Comparison of ENCODE assay signal across 13 cellular contexts in the genomic region with DNA sequence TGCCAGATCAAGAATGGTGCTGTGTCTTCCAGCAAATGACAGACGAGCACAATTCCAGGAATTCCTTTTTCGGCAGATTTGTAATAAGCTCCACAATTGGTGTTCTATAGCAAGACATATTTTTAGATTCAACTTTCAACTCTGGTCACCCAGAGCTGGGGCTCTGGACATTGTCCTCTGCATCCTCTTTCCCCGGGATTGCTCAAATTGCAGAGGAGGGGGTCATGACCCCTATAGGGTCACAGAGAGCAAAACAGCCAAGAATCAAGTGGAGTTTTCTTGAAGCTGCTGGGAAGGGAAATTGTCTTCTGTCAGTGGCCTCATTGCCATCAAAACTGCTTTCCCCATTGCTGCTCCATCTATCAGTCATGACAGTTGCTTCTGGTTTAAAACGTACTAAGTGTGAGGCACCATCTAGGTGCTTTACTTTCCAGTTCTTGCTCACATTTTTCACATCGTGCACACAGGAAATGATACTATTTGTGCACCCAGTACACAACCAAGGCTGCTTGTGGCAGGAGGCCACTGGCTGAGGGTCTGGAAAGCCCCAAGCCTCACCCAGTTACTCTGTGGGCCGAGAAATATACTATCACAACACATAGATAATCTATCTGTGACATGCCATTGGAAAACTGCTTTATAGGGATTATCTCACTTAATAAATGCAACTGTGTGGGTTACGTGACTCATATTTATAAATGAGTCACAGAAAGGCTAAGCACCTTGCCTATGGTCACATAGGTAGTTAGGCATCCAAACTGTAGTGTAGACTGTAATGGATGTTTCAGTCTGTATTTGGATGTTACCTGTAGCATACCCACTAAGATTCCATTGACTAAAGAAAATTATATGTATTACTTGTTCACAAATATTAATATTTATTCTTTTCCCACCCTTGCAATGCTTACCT.
DNase-seq lines count a peak whose midpoint lies in the region; ATAC-seq and TF ChIP-seq lines count a peak whose summit lies in the region.
"Had no signal": no experiment of that assay in that cellular context is flagged by ENCODE, and none has a peak within 500 bp of the region (broad histone marks: within the 10 kb centered on the region; RNA-seq: fewer than 3 reads in every experiment).

No MANE protein-coding gene starts in this region.

- peaks cover 15% of the 10 kb centered on the region for H3K27me3 Mint-ChIP-seq in activated T-cell treated with anti-CD3 and anti-CD28 coated beads, Interleukin-2, amount 50 U/mL, for 72 hours (ENCODE audit: low read depth)
- peaks cover 7 to 8% of the 10 kb centered on the region in 2 donors for H3K27me3 Mint-ChIP-seq in CD8-positive, alpha-beta memory T cell

- POLR2A ChIA-PET in CD8-positive, alpha-beta memory T cell (lab: Charles Lee): no interaction called here

- no peak overlapping the region for H3K27ac ChIP-seq in CD8-positive, alpha-beta memory T cell (ENCODE audit: low read depth, low read length)
- H3K27ac ChIP-seq: skin epidermis had no signal

- CTCF ChIA-PET in CD8-positive, alpha-beta memory T cell (lab: Charles Lee): no interaction called here

- H3K27ac Mint-ChIP-seq in activated T-cell treated with anti-CD3 and anti-CD28 coated beads, Interleukin-2, amount 50 U/mL, for 72 hours: no peak overlapping the region
- H3K27ac Mint-ChIP-seq in CD8-positive, alpha-beta memory T cell: no peak overlapping the region
- H3K27ac Mint-ChIP-seq: naive B cell, T-helper 17 cell had no signal

- H3K36me3 Mint-ChIP-seq in activated T-cell treated with anti-CD3 and anti-CD28 coated beads, Interleukin-2, amount 50 U/mL, for 72 hours (ENCODE audit: insufficient read depth in 2 of 2): no peaks in the 10 kb centered on the region
- no peaks in the 10 kb centered on the region for H3K36me3 Mint-ChIP-seq in CD8-positive, alpha-beta memory T cell

- peaks cover 10% of the 10 kb centered on the region for H3K4me1 Mint-ChIP-seq in activated T-cell treated with anti-CD3 and anti-CD28 coated beads, Interleukin-2, amount 50 U/mL, for 72 hours (ENCODE audit: low read depth)
- peaks cover 0 to 4% (median 0%) of the 10 kb centered on the region in 3 donors for H3K4me1 Mint-ChIP-seq in CD8-positive, alpha-beta memory T cell
- H3K4me1 Mint-ChIP-seq: central memory CD8-positive, alpha-beta T cell; naive B cell; T-helper 17 cell had no signal

- no peak for TF ChIP-seq CTCF in retinal pigment epithelial cell (conservative IDR thresholded peaks at IDR 0.05; ENCODE audit: low read depth, low read length)

- DNase-seq in activated T-cell treated with anti-CD3 and anti-CD28 coated beads, Interleukin-2, amount 50 U/mL, for 72 hours: peak; percentile 6 to 29
- no peak for DNase-seq in activated T-cell treated with anti-CD3 and anti-CD28 coated beads for 4 hours
- peak; percentile 11 for DNase-seq in retinal pigment epithelial cell (ENCODE audit: low read depth)
- no peak for DNase-seq in MG63
- DNase-seq in SIG-M5 treated with dmso at 0.1 percent for 504 hours (lab: John Stamatoyannopoulos, UW; ENCODE audit: unreplicated experiment): no peak
- no peak for DNase-seq in CD8-positive, alpha-beta memory T cell
- DNase-seq: naive B cell, NCI-H1417 treated with DMSO at 0.1 percent for 48 hours, T-helper 17 cell had no signal

- ATAC-seq in activated T-cell treated with anti-CD3 and anti-CD28 coated beads, Interleukin-2, amount 50 U/mL, for 72 hours (replicated peaks in 1 of 2): peak; percentile 91 to 96
- ATAC-seq in GM21619 (IDR thresholded peaks at IDR 0.05; ENCODE audit: unreplicated experiment) (peak; percentile 64), HG03565 (IDR thresholded peaks at IDR 0.05; ENCODE audit: unreplicated experiment) (peak; percentile 86)
- ATAC-seq: T-helper 17 cell had no signal

- H3K4me3 Mint-ChIP-seq in activated T-cell treated with anti-CD3 and anti-CD28 coated beads, Interleukin-2, amount 50 U/mL, for 72 hours: peak overlapping the region in 1 of 2 donors; percentile 31
- H3K4me3 Mint-ChIP-seq in CD8-positive, alpha-beta memory T cell: no peak overlapping the region
- H3K4me3 Mint-ChIP-seq: central memory CD8-positive, alpha-beta T cell; naive B cell; T-helper 17 cell had no signal

- no peaks in the 10 kb centered on the region for H3K9me3 ChIP-seq in MG63
- H3K9me3 ChIP-seq in CD8-positive, alpha-beta memory T cell (ENCODE audit: low read length): no peaks in the 10 kb centered on the region

- no peaks in the 10 kb centered on the region for H3K27me3 ChIP-seq in MG63
- H3K27me3 ChIP-seq in CD8-positive, alpha-beta memory T cell (ENCODE audit: insufficient read depth, low read length, poor library complexity, severe bottlenecking): no peaks in the 10 kb centered on the region

- H3K4me3 ChIP-seq in retinal pigment epithelial cell (ENCODE audit: low read length) (no peak overlapping the region), MG63 (no peak overlapping the region)
- H3K4me3 ChIP-seq in CD8-positive, alpha-beta memory T cell (ENCODE audit: low read length): no peak overlapping the region
- H3K4me3 ChIP-seq: skin epidermis had no signal

- peaks cover 3 to 4% of the 10 kb centered on the region in 2 donors for H3K9me3 Mint-ChIP-seq in activated T-cell treated with anti-CD3 and anti-CD28 coated beads, Interleukin-2, amount 50 U/mL, for 72 hours
- H3K9me3 Mint-ChIP-seq in CD8-positive, alpha-beta memory T cell: peaks cover 0 to 1% (median 0%) of the 10 kb centered on the region in 5 donors
- H3K9me3 Mint-ChIP-seq: central memory CD8-positive, alpha-beta T cell had no signal

- no peaks in the 10 kb centered on the region for H3K4me1 ChIP-seq in CD8-positive, alpha-beta memory T cell (ENCODE audit: insufficient read depth, low read length)

- no peaks in the 10 kb centered on the region for H3K36me3 ChIP-seq in MG63
- no peaks in the 10 kb centered on the region for H3K36me3 ChIP-seq in CD8-positive, alpha-beta memory T cell (ENCODE audit: insufficient read depth, low read length)

Comparison
In these comparisons a context has a peak if more than half of its experiments do, and no peak if none do; other contexts are left out.
1. DNase-seq: peak in activated T-cell treated with anti-CD3 and anti-CD28 coated beads, Interleukin-2, amount 50 U/mL, for 72 hours (2 of 2) and retinal pigment epithelial cell (single experiment); none in activated T-cell treated with anti-CD3 and anti-CD28 coated beads for 4 hours (single experiment), MG63 (single experiment), SIG-M5 treated with dmso at 0.1 percent for 504 hours (single experiment) and CD8-positive, alpha-beta memory T cell (0 of 5).
2. Peak in every context shown above with its lines, with median percentiles within 50 percentile points of each other: ATAC-seq.